In the genomic region with DNA sequence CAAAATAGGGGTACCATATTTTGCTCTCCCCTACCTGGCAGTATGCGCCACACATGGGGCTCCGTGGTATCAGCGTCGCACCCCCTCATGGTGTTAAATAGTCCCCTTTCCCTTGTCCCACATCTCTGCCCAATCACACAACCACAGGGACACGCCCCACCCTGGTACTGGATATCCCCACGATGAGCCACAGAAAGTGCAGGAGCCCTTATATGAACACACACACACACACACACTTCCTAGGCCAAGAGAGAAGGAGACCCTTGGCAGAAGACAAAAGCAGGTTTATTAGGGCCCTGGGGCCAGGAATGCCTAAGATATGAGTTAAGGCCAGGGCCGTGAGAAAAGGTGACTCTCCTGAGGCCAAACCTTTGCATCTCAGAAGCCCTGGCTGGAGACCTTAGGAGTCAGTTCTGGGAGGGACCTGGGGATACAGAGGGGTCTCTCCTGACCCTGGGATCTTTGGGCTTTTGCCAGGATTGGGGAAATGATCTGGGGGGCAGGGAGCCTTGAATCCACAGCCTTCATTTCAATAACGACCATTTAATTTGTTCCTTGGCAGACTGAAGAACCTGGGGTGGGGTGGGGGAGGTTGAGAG, we compare ENCODE assay signal across 2 cellular contexts.
A peak's percentile ranks its signal among the peaks of the same experiment; 100 is the strongest.
TF ChIP-seq lines count a peak whose summit lies in the region.

No MANE protein-coding gene starts in this region.

TF ChIP-seq in A549, 52 proteins besides CTCF, POLR2A, EP300 and RAD21 (continued from another document):
- TF ChIP-seq, protein P1, sequence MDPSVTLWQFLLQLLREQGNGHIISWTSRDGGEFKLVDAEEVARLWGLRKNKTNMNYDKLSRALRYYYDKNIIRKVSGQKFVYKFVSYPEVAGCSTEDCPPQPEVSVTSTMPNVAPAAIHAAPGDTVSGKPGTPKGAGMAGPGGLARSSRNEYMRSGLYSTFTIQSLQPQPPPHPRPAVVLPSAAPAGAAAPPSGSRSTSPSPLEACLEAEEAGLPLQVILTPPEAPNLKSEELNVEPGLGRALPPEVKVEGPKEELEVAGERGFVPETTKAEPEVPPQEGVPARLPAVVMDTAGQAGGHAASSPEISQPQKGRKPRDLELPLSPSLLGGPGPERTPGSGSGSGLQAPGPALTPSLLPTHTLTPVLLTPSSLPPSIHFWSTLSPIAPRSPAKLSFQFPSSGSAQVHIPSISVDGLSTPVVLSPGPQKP (IDR thresholded peaks at IDR 0.05; ENCODE audit: low read depth, low read length) = no peak
- no peak for TF ChIP-seq ZFP36 (IDR thresholded peaks at IDR 0.05; ENCODE audit: borderline replicate concordance, partially characterized antibody)
- no peak for TF ChIP-seq FOSB (CRISPR knock-in tag; IDR thresholded peaks at IDR 0.05)
- TF ChIP-seq HDAC2 (IDR thresholded peaks at IDR 0.05) = no peak
- no peak for TF ChIP-seq JUN (IDR thresholded peaks at IDR 0.05)
- no peak for TF ChIP-seq CHD4 (IDR thresholded peaks at IDR 0.05; ENCODE audit: borderline replicate concordance)
- TF ChIP-seq CEBPB (IDR thresholded peaks at IDR 0.05) = no peak
- TF ChIP-seq ZC3H11A (IDR thresholded peaks at IDR 0.05) = no peak
- no peak for TF ChIP-seq CHD2 (IDR thresholded peaks at IDR 0.05; ENCODE audit: low read length, partially characterized antibody)
- TF ChIP-seq TFCP2L1 (CRISPR knock-in tag; IDR thresholded peaks at IDR 0.05) = no peak
TF ChIP-seq in A549: peak in this region for 0.

TF ChIP-seq in HEK293, 187 proteins besides CTCF, POLR2A, EP300 and RAD21 (continued from another document):
- TF ChIP-seq, protein P2, sequence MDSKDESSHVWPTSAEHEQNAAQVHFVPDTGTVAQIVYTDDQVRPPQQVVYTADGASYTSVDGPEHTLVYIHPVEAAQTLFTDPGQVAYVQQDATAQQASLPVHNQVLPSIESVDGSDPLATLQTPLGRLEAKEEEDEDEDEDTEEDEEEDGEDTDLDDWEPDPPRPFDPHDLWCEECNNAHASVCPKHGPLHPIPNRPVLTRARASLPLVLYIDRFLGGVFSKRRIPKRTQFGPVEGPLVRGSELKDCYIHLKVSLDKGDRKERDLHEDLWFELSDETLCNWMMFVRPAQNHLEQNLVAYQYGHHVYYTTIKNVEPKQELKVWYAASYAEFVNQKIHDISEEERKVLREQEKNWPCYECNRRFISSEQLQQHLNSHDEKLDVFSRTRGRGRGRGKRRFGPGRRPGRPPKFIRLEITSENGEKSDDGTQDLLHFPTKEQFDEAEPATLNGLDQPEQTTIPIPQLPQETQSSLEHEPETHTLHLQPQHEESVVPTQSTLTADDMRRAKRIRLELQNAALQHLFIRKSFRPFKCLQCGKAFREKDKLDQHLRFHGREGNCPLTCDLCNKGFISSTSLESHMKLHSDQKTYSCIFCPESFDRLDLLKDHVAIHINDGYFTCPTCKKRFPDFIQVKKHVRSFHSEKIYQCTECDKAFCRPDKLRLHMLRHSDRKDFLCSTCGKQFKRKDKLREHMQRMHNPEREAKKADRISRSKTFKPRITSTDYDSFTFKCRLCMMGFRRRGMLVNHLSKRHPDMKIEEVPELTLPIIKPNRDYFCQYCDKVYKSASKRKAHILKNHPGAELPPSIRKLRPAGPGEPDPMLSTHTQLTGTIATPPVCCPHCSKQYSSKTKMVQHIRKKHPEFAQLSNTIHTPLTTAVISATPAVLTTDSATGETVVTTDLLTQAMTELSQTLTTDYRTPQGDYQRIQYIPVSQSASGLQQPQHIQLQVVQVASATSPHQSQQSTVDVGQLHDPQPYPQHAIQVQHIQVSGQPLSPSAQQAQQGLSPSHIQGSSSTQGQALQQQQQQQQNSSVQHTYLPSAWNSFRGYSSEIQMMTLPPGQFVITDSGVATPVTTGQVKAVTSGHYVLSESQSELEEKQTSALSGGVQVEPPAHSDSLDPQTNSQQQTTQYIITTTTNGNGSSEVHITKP (tag by site-specific recombination; IDR thresholded peaks at IDR 0.05) = peak; percentile 95
- 0 out of 2 replicates have a peak, but pooled peaks have one; percentile 37 for TF ChIP-seq KLF7 (tag by site-specific recombination; IDR thresholded peaks at IDR 0.05; ENCODE audit: borderline replicate concordance)
